ENCODE assay signal across 25 cellular contexts in the genomic region with DNA sequence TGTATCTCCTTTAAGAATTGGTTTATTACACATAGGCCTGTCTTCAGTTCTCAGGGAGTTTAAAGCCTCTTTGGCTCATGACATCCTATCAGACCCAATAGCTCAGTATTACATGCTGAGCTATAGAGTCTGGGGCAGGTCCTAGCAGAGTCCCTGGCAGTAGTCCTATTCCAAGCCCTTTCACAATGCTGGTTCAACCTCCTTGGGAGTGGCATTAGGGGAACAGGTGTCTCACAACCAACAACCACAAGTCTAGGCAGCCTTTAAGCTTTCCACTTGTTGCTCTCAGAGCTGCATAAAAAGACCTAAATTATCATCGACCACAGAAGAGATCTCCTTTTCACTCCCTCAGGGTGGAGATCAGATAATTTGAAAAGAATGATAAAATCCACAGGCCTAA. TPM values are rescaled to one million over a fixed set of nuclear protein-coding genes. Genes with fewer than 3 reads are reported as not detected.
DNase-seq lines count a peak whose midpoint lies in the region; ATAC-seq and TF ChIP-seq lines count a peak whose summit lies in the region.
"Had no signal": no experiment of that assay in that cellular context is flagged by ENCODE, and none has a peak within 500 bp of the region (broad histone marks: within the 10 kb centered on the region; RNA-seq: fewer than 3 reads in every experiment).

No MANE protein-coding gene starts in this region.

- peak; percentile 40; the same call in 1 of the 3 replicates for ATAC-seq in DND-41 (ENCODE audit: insufficient read depth, low read depth)
- peak; percentile 72 to 89 (median 80) for ATAC-seq in psoas muscle
- ATAC-seq: A549, PC-3, Right ventricle myocardium inferior, SK-N-SH treated with all-trans-retinoic acid at 6 μM for 48 hours had no signal

- DNase-seq in DND-41 (no peak), epithelial cell of esophagus (ENCODE audit: low read depth) (peak; percentile 84), psoas muscle (no peak), glomerular visceral epithelial cell (ENCODE audit: extremely low spot score) (no peak), DMS153 treated with DMSO at 0.1 percent for 48 hours (lab: John Stamatoyannopoulos, UW; ENCODE audit: unreplicated experiment) (no peak), immature natural killer cell (no peak)
- DNase-seq in Jurkat, Clone E6-1 (ENCODE audit: low read depth, low spot score), result peak; percentile 35
- DNase-seq: AML-193; CD4-positive, alpha-beta T cell; GOT3; HCEC 1CT; NCI-H1092 treated with DMSO at 0.1 percent for 48 hours; NCI-H1436; NCI-H187; NCI-H446; NCI-H524 treated with DMSO at 0.1 percent for 48 hours; NCI-H82; NK-92 treated with Interleukin-12 subunit alpha and Interleukin-12 subunit beta, amount 100 ng/mL, for 24 hours; PC-3; SJCRH30 had no signal

- no peaks in the 10 kb centered on the region for H3K79me2 ChIP-seq in DND-41 (ENCODE audit: insufficient read depth, low read length)

- H3K4me3 ChIP-seq in DND-41 (ENCODE audit: low read depth in 1 of 2, low read length in 2 of 2), result no peak overlapping the region
- H3K4me3 ChIP-seq in Jurkat, Clone E6-1 (ENCODE audit: low read length), result no peak overlapping the region
- H3K4me3 ChIP-seq in epithelial cell of esophagus (ENCODE audit: low read length), result no peak overlapping the region
- no peak overlapping the region for H3K4me3 ChIP-seq in psoas muscle
- H3K4me3 ChIP-seq: A549; BLaER1 treated with 17β-estradiol and CSF1 and Interleukin-3, amounts not matched to agents 10 nM and 100 nM; SJCRH30 had no signal

- no peaks in the 10 kb centered on the region for H3K36me3 ChIP-seq in DND-41 (ENCODE audit: insufficient read depth, low read length)
- H3K36me3 ChIP-seq in psoas muscle (ENCODE audit: insufficient read depth in 1 of 2, low read depth in 1 of 2), result no peaks in the 10 kb centered on the region
- H3K36me3 ChIP-seq: BLaER1 treated with 17β-estradiol and CSF1 and Interleukin-3, amounts not matched to agents 10 nM and 100 nM; SJCRH30 had no signal

- no peaks in the 10 kb centered on the region for H3K4me1 Mint-ChIP-seq in immature natural killer cell

- no peaks in the 10 kb centered on the region for H3K9me3 ChIP-seq in DND-41 (ENCODE audit: insufficient read depth, low read length, severe bottlenecking)
- no peaks in the 10 kb centered on the region for H3K9me3 ChIP-seq in psoas muscle
- H3K9me3 ChIP-seq: A549, SJCRH30 had no signal

- no peaks in the 10 kb centered on the region for H3K36me3 Mint-ChIP-seq in immature natural killer cell
- H3K36me3 Mint-ChIP-seq: IgD-negative memory B cell had no signal

- H3K4me1 ChIP-seq in DND-41 (ENCODE audit: insufficient read depth, low read length) (no peaks in the 10 kb centered on the region), psoas muscle (peaks cover 5% of the 10 kb centered on the region)
- H3K4me1 ChIP-seq: A549, SJCRH30 had no signal

- intact Hi-C loops in psoas muscle (cut with DNase I), result no loop called here

- no peak overlapping the region for H3K9ac ChIP-seq in DND-41 (ENCODE audit: low read depth, low read length)
- H3K9ac ChIP-seq: BLaER1 treated with 17β-estradiol and CSF1 and Interleukin-3, amounts not matched to agents 10 nM and 100 nM had no signal

- no peak overlapping the region for H3K4me2 ChIP-seq in DND-41 (ENCODE audit: insufficient read depth, low read length)
- H3K4me2 ChIP-seq: A549 had no signal

- H3K4me3 Mint-ChIP-seq in immature natural killer cell, result no peak overlapping the region
- H3K4me3 Mint-ChIP-seq: CD4-positive, alpha-beta T cell had no signal

- peaks cover 0 to 2% (median 0%) of the 10 kb centered on the region in 6 donors for H3K9me3 Mint-ChIP-seq in immature natural killer cell
- H3K9me3 Mint-ChIP-seq: CD4-positive, alpha-beta T cell; IgD-negative memory B cell had no signal

- H3K27ac ChIP-seq in DND-41 (ENCODE audit: low read length) (no peak overlapping the region), psoas muscle (no peak overlapping the region)
- H3K27ac ChIP-seq: A549; BLaER1 treated with 17β-estradiol and CSF1 and Interleukin-3, amounts not matched to agents 10 nM and 100 nM; SJCRH30 had no signal

- no peak overlapping the region for H2AFZ ChIP-seq in DND-41 (ENCODE audit: low read depth, low read length)

- no peak overlapping the region for H3K27ac Mint-ChIP-seq in immature natural killer cell
- H3K27ac Mint-ChIP-seq: CD4-positive, alpha-beta T cell; IgD-negative memory B cell had no signal

- H3K27me3 ChIP-seq in DND-41 (ENCODE audit: insufficient read depth, low read length, poor library complexity), result no peaks in the 10 kb centered on the region
- H3K27me3 ChIP-seq in psoas muscle (ENCODE audit: insufficient read depth in 3 of 3, low read length in 2 of 3), result peaks cover 0 to 4% (median 0%) of the 10 kb centered on the region in 3 donors
- H3K27me3 ChIP-seq: BLaER1 treated with 17β-estradiol and CSF1 and Interleukin-3, amounts not matched to agents 10 nM and 100 nM; SJCRH30 had no signal

- TF ChIP-seq CTCF in DND-41 (IDR thresholded peaks at IDR 0.05; ENCODE audit: borderline replicate concordance, extremely low read depth, low read length, poor library complexity, severe bottlenecking), result no peak
- no peak for TF ChIP-seq CTCF in epithelial cell of esophagus (IDR thresholded peaks at IDR 0.05; ENCODE audit: insufficient read depth, low read depth, low read length, missing control alignments)
- TF ChIP-seq CTCF in psoas muscle (IDR thresholded peaks at IDR 0.05), result no peak

- H4K20me1 ChIP-seq in DND-41 (ENCODE audit: insufficient read depth, low read length), result no peaks in the 10 kb centered on the region
- H4K20me1 ChIP-seq: BLaER1 treated with 17β-estradiol and CSF1 and Interleukin-3, amounts not matched to agents 10 nM and 100 nM had no signal

- 69 to 77% (median 76%) methylated on average over 1 of the region's 1 CpG for WGBS in psoas muscle, 3 donors

- H3K27me3 Mint-ChIP-seq in immature natural killer cell (ENCODE audit: low read depth in 3 of 3), result peaks cover 3 to 8% (median 3%) of the 10 kb centered on the region in 3 donors

RNA-seq across cellular contexts. Expression of gene C2CD4B, which starts 22.8 kb away (rescaled TPM):
- not detected for polyA plus RNA-seq in Jurkat, Clone E6-1 (2012; ENCODE audit: insufficient read depth, insufficient read length)
- 1 to 10 TPM in 3 of 4 donors, under 1 TPM in 1; 0.60 to 3.2 (median 1.4) TPM for total RNA-seq in psoas muscle
- 1 to 10 TPM in 1 of 3 donors, under 1 TPM in 2; 0.17 to 8.6 (median 0.25) TPM for polyA plus RNA-seq in psoas muscle
- polyA plus RNA-seq in immature natural killer cell, result not detected
- total RNA-seq: PC-3, SJCRH30 had no signal
- polyA plus RNA-seq: IgD-negative memory B cell had no signal

Comparison
In these comparisons a context has a peak if more than half of its experiments do, and no peak if none do; other contexts are left out.
1. DNase-seq: peak in Jurkat, Clone E6-1 (single experiment) and epithelial cell of esophagus (single experiment); none in DND-41 (single experiment), psoas muscle (0 of 2), glomerular visceral epithelial cell (single experiment), DMS153 treated with DMSO at 0.1 percent for 48 hours (single experiment) and immature natural killer cell (0 of 3).